Comparison of ENCODE assay signal across 17 cellular contexts in genomic region chr17:78092794-78093324, GRCh38. TPM values are rescaled to one million over a fixed set of nuclear protein-coding genes. Genes with fewer than 3 reads are reported as not detected.
DNase-seq lines count a peak whose midpoint lies in the region; ATAC-seq and TF ChIP-seq lines count a peak whose summit lies in the region.
"Had no signal": no experiment of that assay in that cellular context is flagged by ENCODE, and none has a peak within 500 bp of the region (broad histone marks: within the 10 kb centered on the region; RNA-seq: fewer than 3 reads in every experiment).

No MANE protein-coding gene starts in this region.

- intact Hi-C loops in sciatic nerve (cut with DNase I), result no loop called here
- intact Hi-C loops in left ventricle myocardium inferior (cut with micrococcal nuclease), result no loop called here

- no peak overlapping the region for H3K4me3 ChIP-seq in left ventricle myocardium inferior
- H3K4me3 ChIP-seq: GM23338 had no signal

- no peak for TF ChIP-seq CTCF in left ventricle myocardium inferior (IDR thresholded peaks at IDR 0.05; ENCODE audit: borderline replicate concordance)

- H3K9me3 ChIP-seq in left ventricle myocardium inferior (replicated peaks), result no peaks in the 10 kb centered on the region
- H3K9me3 ChIP-seq: Caco-2 had no signal

- peak; percentile 9 for DNase-seq in activated effector memory CD4-positive, alpha-beta T cell treated with anti-CD3 and anti-CD28 coated beads, Interleukin-2, amount 50 U/mL, for 16 hours
- no peak for DNase-seq in activated effector memory CD4-positive, alpha-beta T cell treated with Interleukin-2 at 50 U/mL for 16 hours
- DNase-seq in M059J (ENCODE audit: low read depth) (peak; percentile 14), sciatic nerve (ENCODE audit: low spot score) (peak; percentile 36), left ventricle myocardium inferior (no peak)
- no peak for DNase-seq in T-helper 2 cell treated with Interferon-gamma antibody and Interleukin-4, amounts not matched to agents 5 μg/mL and 100 μg/mL, for 36 hours (ENCODE audit: low spot score)
- DNase-seq: Caco-2; CD8-positive, alpha-beta memory T cell; DMS53; H9 had no signal

- peaks cover 45% of the 10 kb centered on the region for H3K36me3 Mint-ChIP-seq in T-helper 2 cell treated with Interferon-gamma antibody and Interleukin-4, amounts not matched to agents 5 μg/mL and 100 μg/mL, for 36 hours (ENCODE audit: low read depth)

- H3K36me3 ChIP-seq in left ventricle myocardium inferior, result peaks cover 98% of the 10 kb centered on the region

- peaks cover 4% of the 10 kb centered on the region for H3K4me1 Mint-ChIP-seq in T-helper 2 cell treated with Interferon-gamma antibody and Interleukin-4, amounts not matched to agents 5 μg/mL and 100 μg/mL, for 36 hours (ENCODE audit: low read depth)
- H3K4me1 Mint-ChIP-seq: CD8-positive, alpha-beta memory T cell; GM23338; H9 had no signal

- peaks cover 20% of the 10 kb centered on the region for H3K4me1 ChIP-seq in left ventricle myocardium inferior
- H3K4me1 ChIP-seq: Caco-2 had no signal

- H3K27ac ChIP-seq in left ventricle myocardium inferior (replicated peaks), result no peak overlapping the region
- H3K27ac ChIP-seq: 22Rv1 had no signal

- no peaks in the 10 kb centered on the region for H3K27me3 Mint-ChIP-seq in T-helper 2 cell treated with Interferon-gamma antibody and Interleukin-4, amounts not matched to agents 5 μg/mL and 100 μg/mL, for 36 hours (ENCODE audit: low read depth)
- H3K27me3 Mint-ChIP-seq: CD8-positive, alpha-beta memory T cell had no signal

- H3K27ac Mint-ChIP-seq in T-helper 2 cell treated with Interferon-gamma antibody and Interleukin-4, amounts not matched to agents 5 μg/mL and 100 μg/mL, for 36 hours, result no peak overlapping the region
- H3K27ac Mint-ChIP-seq: GM23338, H9 had no signal

- no peaks in the 10 kb centered on the region for H3K27me3 ChIP-seq in left ventricle myocardium inferior (ENCODE audit: low read depth)

- no peak overlapping the region for H3K4me3 Mint-ChIP-seq in T-helper 2 cell treated with Interferon-gamma antibody and Interleukin-4, amounts not matched to agents 5 μg/mL and 100 μg/mL, for 36 hours
- H3K4me3 Mint-ChIP-seq: CD14-positive monocyte; CD8-positive, alpha-beta memory T cell; GM23338; H9 had no signal

- ATAC-seq in SK-N-SH treated with all-trans-retinoic acid at 6 μM for 48 hours, result no peak
- ATAC-seq in sciatic nerve, result no peak
- no peak for ATAC-seq in GM21447 (IDR thresholded peaks at IDR 0.05; ENCODE audit: unreplicated experiment)
- ATAC-seq: GM23338 had no signal

- H3K9me3 Mint-ChIP-seq in T-helper 2 cell treated with Interferon-gamma antibody and Interleukin-4, amounts not matched to agents 5 μg/mL and 100 μg/mL, for 36 hours, result no peaks in the 10 kb centered on the region
- H3K9me3 Mint-ChIP-seq: CD8-positive, alpha-beta memory T cell; GM23338; H9 had no signal

TF ChIP-seq in SK-N-SH treated with all-trans-retinoic acid at 6 μM for 48 hours, 23 proteins besides CTCF, POLR2A, EP300 and RAD21:
- TF ChIP-seq ZNF70 (CRISPR knock-in tag; IDR thresholded peaks at IDR 0.05), result peak; percentile 92
- TF ChIP-seq OSR1 (CRISPR knock-in tag; IDR thresholded peaks at IDR 0.05), result no peak
TF ChIP-seq in SK-N-SH treated with all-trans-retinoic acid at 6 μM for 48 hours: peak in this region for 1.

RNA-seq across cellular contexts. Expression of gene TMC6, which starts 35.7 kb away (rescaled TPM):
- total RNA-seq in M059J (2014; rRNA removed; shearing (Covaris generic)), result 0.54 and 0.74 TPM in 2 replicates
- total RNA-seq in sciatic nerve, result 95.0 TPM
- 39.5 TPM for total RNA-seq in left ventricle myocardium inferior

RNA-seq across cellular contexts. Expression of gene TMC8, which starts 37.7 kb away (rescaled TPM):
- total RNA-seq in M059J (2014; rRNA removed; shearing (Covaris generic)), result not detected in 2 replicates
- total RNA-seq in sciatic nerve (12.5 TPM), left ventricle myocardium inferior (1.3 TPM)
- total RNA-seq: Caco-2 had no signal

RNA-seq across cellular contexts. Expression of gene C17orf99, which starts 53.3 kb away (rescaled TPM):
- total RNA-seq in M059J (2014; rRNA removed; shearing (Covaris generic)), result not detected in 2 replicates
- 0.71 TPM for total RNA-seq in sciatic nerve
- not detected for total RNA-seq in left ventricle myocardium inferior
- total RNA-seq: A673; Caco-2; CD8-positive, alpha-beta memory T cell; GM23338; H9; HT1080 had no signal

Comparison
In these comparisons a context has a peak if more than half of its experiments do, and no peak if none do; other contexts are left out.
1. DNase-seq: peak in activated effector memory CD4-positive, alpha-beta T cell treated with anti-CD3 and anti-CD28 coated beads, Interleukin-2, amount 50 U/mL, for 16 hours (single experiment), M059J (single experiment) and sciatic nerve (single experiment); none in activated effector memory CD4-positive, alpha-beta T cell treated with Interleukin-2 at 50 U/mL for 16 hours (single experiment), left ventricle myocardium inferior (single experiment) and T-helper 2 cell treated with Interferon-gamma antibody and Interleukin-4, amounts not matched to agents 5 μg/mL and 100 μg/mL, for 36 hours (single experiment).
2. RNA of gene TMC6, which starts 35.7 kb away (total RNA-seq): 95.0 TPM in sciatic nerve (single experiment) and 39.5 TPM in left ventricle myocardium inferior (single experiment); 0.54 to 0.74 TPM in M059J; every median in the first group is over 10 times any median in the second.